1 cellular context compared by ENCODE assay signal in the genomic region with DNA sequence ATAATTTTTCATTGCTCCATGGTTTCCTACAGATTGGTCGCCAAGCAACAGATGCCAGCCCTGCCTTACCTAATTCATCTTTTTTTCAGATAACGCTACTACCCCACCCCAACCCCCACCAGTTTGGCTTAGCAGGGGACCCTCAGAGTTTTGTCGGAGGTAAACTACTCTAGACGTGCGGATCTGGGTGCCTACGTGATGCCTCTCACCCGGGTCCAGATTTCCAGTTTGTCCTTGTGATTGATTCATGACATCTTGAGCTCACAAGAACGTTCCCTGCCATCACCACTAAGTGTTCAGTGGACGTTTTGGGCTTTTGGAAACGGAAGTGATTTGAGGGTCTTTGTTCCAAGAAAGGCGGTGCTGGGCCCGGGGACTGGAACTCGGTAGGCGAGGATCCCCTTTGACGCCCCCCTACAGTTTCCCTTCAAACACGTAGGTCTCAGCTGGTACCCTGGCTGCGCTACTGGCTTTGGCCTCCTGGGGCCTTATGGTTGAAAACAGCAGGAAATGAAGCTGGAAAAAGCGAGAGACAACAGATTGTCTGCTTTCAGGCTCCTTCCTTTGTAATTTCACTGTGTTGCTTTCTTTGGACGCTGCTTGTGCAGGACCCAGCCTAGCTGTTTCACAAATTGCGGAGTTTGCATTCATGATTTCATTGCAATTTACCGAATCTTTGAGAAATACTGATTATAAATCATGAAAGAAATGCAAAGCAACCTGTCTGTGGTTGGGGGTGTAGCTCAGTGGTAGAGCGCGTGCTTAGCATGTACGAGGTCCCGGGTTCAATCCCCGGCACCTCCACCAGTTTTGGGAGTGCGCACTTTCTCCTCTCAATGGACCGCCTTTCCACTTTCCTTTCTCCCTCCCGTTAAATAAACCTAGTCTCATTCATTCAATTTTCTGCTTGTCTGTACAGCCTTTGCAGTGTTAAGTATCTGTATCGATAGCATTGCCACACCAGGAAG.
A peak's percentile ranks its signal among the peaks of the same experiment; 100 is the strongest.
TF ChIP-seq lines count a peak whose summit lies in the region.

No MANE protein-coding gene starts in this region.

TF ChIP-seq in HEK293, 187 proteins besides CTCF, POLR2A, EP300 and RAD21 (continued from another document and continues in another):
- TF ChIP-seq, protein P1, sequence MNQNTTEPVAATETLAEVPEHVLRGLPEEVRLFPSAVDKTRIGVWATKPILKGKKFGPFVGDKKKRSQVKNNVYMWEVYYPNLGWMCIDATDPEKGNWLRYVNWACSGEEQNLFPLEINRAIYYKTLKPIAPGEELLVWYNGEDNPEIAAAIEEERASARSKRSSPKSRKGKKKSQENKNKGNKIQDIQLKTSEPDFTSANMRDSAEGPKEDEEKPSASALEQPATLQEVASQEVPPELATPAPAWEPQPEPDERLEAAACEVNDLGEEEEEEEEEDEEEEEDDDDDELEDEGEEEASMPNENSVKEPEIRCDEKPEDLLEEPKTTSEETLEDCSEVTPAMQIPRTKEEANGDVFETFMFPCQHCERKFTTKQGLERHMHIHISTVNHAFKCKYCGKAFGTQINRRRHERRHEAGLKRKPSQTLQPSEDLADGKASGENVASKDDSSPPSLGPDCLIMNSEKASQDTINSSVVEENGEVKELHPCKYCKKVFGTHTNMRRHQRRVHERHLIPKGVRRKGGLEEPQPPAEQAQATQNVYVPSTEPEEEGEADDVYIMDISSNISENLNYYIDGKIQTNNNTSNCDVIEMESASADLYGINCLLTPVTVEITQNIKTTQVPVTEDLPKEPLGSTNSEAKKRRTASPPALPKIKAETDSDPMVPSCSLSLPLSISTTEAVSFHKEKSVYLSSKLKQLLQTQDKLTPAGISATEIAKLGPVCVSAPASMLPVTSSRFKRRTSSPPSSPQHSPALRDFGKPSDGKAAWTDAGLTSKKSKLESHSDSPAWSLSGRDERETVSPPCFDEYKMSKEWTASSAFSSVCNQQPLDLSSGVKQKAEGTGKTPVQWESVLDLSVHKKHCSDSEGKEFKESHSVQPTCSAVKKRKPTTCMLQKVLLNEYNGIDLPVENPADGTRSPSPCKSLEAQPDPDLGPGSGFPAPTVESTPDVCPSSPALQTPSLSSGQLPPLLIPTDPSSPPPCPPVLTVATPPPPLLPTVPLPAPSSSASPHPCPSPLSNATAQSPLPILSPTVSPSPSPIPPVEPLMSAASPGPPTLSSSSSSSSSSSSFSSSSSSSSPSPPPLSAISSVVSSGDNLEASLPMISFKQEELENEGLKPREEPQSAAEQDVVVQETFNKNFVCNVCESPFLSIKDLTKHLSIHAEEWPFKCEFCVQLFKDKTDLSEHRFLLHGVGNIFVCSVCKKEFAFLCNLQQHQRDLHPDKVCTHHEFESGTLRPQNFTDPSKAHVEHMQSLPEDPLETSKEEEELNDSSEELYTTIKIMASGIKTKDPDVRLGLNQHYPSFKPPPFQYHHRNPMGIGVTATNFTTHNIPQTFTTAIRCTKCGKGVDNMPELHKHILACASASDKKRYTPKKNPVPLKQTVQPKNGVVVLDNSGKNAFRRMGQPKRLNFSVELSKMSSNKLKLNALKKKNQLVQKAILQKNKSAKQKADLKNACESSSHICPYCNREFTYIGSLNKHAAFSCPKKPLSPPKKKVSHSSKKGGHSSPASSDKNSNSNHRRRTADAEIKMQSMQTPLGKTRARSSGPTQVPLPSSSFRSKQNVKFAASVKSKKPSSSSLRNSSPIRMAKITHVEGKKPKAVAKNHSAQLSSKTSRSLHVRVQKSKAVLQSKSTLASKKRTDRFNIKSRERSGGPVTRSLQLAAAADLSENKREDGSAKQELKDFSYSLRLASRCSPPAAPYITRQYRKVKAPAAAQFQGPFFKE (tag by site-specific recombination; IDR thresholded peaks at IDR 0.05; ENCODE audit: borderline replicate concordance): no peak
- TF ChIP-seq, protein P2, sequence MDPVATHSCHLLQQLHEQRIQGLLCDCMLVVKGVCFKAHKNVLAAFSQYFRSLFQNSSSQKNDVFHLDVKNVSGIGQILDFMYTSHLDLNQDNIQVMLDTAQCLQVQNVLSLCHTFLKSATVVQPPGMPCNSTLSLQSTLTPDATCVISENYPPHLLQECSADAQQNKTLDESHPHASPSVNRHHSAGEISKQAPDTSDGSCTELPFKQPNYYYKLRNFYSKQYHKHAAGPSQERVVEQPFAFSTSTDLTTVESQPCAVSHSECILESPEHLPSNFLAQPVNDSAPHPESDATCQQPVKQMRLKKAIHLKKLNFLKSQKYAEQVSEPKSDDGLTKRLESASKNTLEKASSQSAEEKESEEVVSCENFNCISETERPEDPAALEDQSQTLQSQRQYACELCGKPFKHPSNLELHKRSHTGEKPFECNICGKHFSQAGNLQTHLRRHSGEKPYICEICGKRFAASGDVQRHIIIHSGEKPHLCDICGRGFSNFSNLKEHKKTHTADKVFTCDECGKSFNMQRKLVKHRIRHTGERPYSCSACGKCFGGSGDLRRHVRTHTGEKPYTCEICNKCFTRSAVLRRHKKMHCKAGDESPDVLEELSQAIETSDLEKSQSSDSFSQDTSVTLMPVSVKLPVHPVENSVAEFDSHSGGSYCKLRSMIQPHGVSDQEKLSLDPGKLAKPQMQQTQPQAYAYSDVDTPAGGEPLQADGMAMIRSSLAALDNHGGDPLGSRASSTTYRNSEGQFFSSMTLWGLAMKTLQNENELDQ (tag by site-specific recombination; IDR thresholded peaks at IDR 0.05; ENCODE audit: low read depth): no peak
- no peak; the same call in 1 of the 2 replicates for TF ChIP-seq ZBTB21 (tag by site-specific recombination; IDR thresholded peaks at IDR 0.05)
- TF ChIP-seq ZNF549 (tag by site-specific recombination; IDR thresholded peaks at IDR 0.05): peak; percentile 79
- no peak for TF ChIP-seq ZFP3 (tag by site-specific recombination; IDR thresholded peaks at IDR 0.05; ENCODE audit: low read depth)
- TF ChIP-seq ZBTB17 (tag by site-specific recombination; IDR thresholded peaks at IDR 0.05): peak; percentile 78
- peak; percentile 86 for TF ChIP-seq SCRT2 (tag by site-specific recombination; IDR thresholded peaks at IDR 0.05)
- peak; percentile 80 for TF ChIP-seq ZNF366 (tag by site-specific recombination; conservative IDR thresholded peaks at IDR 0.05)
- peak; percentile 45; the same call in 1 of the 2 replicates for TF ChIP-seq KLF8 (tag by site-specific recombination; IDR thresholded peaks at IDR 0.05)
- no peak; the same call in none of the 2 replicates for TF ChIP-seq ZSCAN16 (tag by site-specific recombination; IDR thresholded peaks at IDR 0.05)
- no peak for TF ChIP-seq YY1 (tag by site-specific recombination; IDR thresholded peaks at IDR 0.05)
- no peak for TF ChIP-seq GLI2 (tag by site-specific recombination; IDR thresholded peaks at IDR 0.05; ENCODE audit: borderline replicate concordance, low read depth)
- no peak for TF ChIP-seq FEZF1 (tag by site-specific recombination; IDR thresholded peaks at IDR 0.05)
- peak; percentile 14; the same call in 1 of the 2 replicates for TF ChIP-seq ZNF184 (tag by site-specific recombination; IDR thresholded peaks at IDR 0.05)
- TF ChIP-seq, protein P3, sequence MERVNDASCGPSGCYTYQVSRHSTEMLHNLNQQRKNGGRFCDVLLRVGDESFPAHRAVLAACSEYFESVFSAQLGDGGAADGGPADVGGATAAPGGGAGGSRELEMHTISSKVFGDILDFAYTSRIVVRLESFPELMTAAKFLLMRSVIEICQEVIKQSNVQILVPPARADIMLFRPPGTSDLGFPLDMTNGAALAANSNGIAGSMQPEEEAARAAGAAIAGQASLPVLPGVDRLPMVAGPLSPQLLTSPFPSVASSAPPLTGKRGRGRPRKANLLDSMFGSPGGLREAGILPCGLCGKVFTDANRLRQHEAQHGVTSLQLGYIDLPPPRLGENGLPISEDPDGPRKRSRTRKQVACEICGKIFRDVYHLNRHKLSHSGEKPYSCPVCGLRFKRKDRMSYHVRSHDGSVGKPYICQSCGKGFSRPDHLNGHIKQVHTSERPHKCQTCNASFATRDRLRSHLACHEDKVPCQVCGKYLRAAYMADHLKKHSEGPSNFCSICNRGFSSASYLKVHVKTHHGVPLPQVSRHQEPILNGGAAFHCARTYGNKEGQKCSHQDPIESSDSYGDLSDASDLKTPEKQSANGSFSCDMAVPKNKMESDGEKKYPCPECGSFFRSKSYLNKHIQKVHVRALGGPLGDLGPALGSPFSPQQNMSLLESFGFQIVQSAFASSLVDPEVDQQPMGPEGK (tag by site-specific recombination; IDR thresholded peaks at IDR 0.05): no peak; the same call in 1 of the 2 replicates
- TF ChIP-seq MYNN (tag by site-specific recombination; IDR thresholded peaks at IDR 0.05; ENCODE audit: borderline replicate concordance): no peak
- no peak for TF ChIP-seq ZNF560 (tag by site-specific recombination; IDR thresholded peaks at IDR 0.05; ENCODE audit: borderline replicate concordance)
- no peak for TF ChIP-seq ZNF701 (tag by site-specific recombination; IDR thresholded peaks at IDR 0.05)
- TF ChIP-seq YY2 (tag by site-specific recombination; IDR thresholded peaks at IDR 0.05): no peak
- TF ChIP-seq ZNF596 (tag by site-specific recombination; IDR thresholded peaks at IDR 0.05): 0 out of 2 replicates have a peak, but pooled peaks have one; percentile 12
- TF ChIP-seq, protein P4, sequence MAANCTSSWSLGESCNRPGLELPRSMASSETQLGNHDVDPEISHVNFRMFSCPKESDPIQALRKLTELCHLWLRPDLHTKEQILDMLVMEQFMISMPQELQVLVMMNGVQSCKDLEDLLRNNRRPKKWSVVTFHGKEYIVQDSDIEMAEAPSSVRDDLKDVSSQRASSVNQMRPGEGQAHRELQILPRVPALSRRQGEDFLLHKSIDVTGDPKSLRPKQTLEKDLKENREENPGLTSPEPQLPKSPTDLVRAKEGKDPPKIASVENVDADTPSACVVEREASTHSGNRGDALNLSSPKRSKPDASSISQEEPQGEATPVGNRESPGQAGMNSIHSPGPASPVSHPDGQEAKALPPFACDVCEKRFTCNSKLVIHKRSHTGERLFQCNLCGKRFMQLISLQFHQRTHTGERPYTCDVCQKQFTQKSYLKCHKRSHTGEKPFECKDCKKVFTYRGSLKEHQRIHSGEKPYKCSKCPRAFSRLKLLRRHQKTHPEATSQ (tag by site-specific recombination; IDR thresholded peaks at IDR 0.05): no peak
- TF ChIP-seq ZNF248 (tag by site-specific recombination; IDR thresholded peaks at IDR 0.05): no peak
- TF ChIP-seq, protein P5, sequence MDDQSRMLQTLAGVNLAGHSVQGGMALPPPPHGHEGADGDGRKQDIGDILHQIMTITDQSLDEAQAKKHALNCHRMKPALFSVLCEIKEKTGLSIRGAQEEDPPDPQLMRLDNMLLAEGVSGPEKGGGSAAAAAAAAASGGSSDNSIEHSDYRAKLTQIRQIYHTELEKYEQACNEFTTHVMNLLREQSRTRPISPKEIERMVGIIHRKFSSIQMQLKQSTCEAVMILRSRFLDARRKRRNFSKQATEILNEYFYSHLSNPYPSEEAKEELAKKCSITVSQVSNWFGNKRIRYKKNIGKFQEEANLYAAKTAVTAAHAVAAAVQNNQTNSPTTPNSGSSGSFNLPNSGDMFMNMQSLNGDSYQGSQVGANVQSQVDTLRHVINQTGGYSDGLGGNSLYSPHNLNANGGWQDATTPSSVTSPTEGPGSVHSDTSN (CRISPR knock-in tag; IDR thresholded peaks at IDR 0.05): no peak
- 0 out of 2 replicates have a peak, but pooled peaks have one; percentile 48 for TF ChIP-seq REPIN1 (tag by site-specific recombination; IDR thresholded peaks at IDR 0.05; ENCODE audit: low read depth)
- TF ChIP-seq, protein P6, sequence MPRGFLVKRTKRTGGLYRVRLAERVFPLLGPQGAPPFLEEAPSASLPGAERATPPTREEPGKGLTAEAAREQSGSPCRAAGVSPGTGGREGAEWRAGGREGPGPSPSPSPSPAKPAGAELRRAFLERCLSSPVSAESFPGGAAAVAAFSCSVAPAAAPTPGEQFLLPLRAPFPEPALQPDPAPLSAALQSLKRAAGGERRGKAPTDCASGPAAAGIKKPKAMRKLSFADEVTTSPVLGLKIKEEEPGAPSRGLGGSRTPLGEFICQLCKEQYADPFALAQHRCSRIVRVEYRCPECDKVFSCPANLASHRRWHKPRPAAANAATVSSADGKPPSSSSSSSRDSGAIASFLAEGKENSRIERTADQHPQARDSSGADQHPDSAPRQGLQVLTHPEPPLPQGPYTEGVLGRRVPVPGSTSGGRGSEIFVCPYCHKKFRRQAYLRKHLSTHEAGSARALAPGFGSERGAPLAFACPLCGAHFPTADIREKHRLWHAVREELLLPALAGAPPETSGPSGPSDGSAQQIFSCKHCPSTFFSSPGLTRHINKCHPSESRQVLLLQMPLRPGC (tag by site-specific recombination; IDR thresholded peaks at IDR 0.05): peak; percentile 46; the same call in 1 of the 2 replicates
- no peak for TF ChIP-seq ZNF174 (tag by site-specific recombination; IDR thresholded peaks at IDR 0.05)
- no peak for TF ChIP-seq ZNF555 (tag by site-specific recombination; conservative IDR thresholded peaks at IDR 0.05)
- no peak for TF ChIP-seq SALL2 (tag by site-specific recombination; IDR thresholded peaks at IDR 0.05; ENCODE audit: borderline replicate concordance)
- TF ChIP-seq ZNF529 (tag by site-specific recombination; IDR thresholded peaks at IDR 0.05; ENCODE audit: insufficient replicate concordance): no peak
- TF ChIP-seq ZFHX2 (tag by site-specific recombination; conservative IDR thresholded peaks at IDR 0.05): no peak
- peak; percentile 82; the same call in 1 of the 2 replicates for TF ChIP-seq ZNF24 (tag by site-specific recombination; IDR thresholded peaks at IDR 0.05)
- TF ChIP-seq ZNF404 (tag by site-specific recombination; IDR thresholded peaks at IDR 0.05): no peak
- TF ChIP-seq ZNF548 (tag by site-specific recombination; IDR thresholded peaks at IDR 0.05): no peak
- no peak for TF ChIP-seq ZNF112 (tag by site-specific recombination; IDR thresholded peaks at IDR 0.05)
- TF ChIP-seq, protein P7, sequence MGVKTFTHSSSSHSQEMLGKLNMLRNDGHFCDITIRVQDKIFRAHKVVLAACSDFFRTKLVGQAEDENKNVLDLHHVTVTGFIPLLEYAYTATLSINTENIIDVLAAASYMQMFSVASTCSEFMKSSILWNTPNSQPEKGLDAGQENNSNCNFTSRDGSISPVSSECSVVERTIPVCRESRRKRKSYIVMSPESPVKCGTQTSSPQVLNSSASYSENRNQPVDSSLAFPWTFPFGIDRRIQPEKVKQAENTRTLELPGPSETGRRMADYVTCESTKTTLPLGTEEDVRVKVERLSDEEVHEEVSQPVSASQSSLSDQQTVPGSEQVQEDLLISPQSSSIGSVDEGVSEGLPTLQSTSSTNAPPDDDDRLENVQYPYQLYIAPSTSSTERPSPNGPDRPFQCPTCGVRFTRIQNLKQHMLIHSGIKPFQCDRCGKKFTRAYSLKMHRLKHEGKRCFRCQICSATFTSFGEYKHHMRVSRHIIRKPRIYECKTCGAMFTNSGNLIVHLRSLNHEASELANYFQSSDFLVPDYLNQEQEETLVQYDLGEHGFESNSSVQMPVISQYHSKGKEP (tag by site-specific recombination; IDR thresholded peaks at IDR 0.05): peak; percentile 95
- no peak for TF ChIP-seq ZNF132 (tag by site-specific recombination; IDR thresholded peaks at IDR 0.05; ENCODE audit: borderline replicate concordance)
- TF ChIP-seq ZNF473 (tag by site-specific recombination; IDR thresholded peaks at IDR 0.05): no peak
- no peak for TF ChIP-seq ZNF791 (tag by site-specific recombination; IDR thresholded peaks at IDR 0.05)
- TF ChIP-seq ZSCAN30 (tag by site-specific recombination; IDR thresholded peaks at IDR 0.05): peak; percentile 92
- no peak for TF ChIP-seq ZNF626 (tag by site-specific recombination; IDR thresholded peaks at IDR 0.05)
- peak; percentile 82 for TF ChIP-seq ZNF561 (tag by site-specific recombination; IDR thresholded peaks at IDR 0.05; ENCODE audit: borderline replicate concordance)
- TF ChIP-seq GLIS2 (tag by site-specific recombination; IDR thresholded peaks at IDR 0.05): peak; percentile 82
- TF ChIP-seq ZNF121 (tag by site-specific recombination; IDR thresholded peaks at IDR 0.05): no peak
- TF ChIP-seq KLF1 (tag by site-specific recombination; IDR thresholded peaks at IDR 0.05): no peak
